Comparison of ENCODE assay signal across 10 cellular contexts in the genomic region with DNA sequence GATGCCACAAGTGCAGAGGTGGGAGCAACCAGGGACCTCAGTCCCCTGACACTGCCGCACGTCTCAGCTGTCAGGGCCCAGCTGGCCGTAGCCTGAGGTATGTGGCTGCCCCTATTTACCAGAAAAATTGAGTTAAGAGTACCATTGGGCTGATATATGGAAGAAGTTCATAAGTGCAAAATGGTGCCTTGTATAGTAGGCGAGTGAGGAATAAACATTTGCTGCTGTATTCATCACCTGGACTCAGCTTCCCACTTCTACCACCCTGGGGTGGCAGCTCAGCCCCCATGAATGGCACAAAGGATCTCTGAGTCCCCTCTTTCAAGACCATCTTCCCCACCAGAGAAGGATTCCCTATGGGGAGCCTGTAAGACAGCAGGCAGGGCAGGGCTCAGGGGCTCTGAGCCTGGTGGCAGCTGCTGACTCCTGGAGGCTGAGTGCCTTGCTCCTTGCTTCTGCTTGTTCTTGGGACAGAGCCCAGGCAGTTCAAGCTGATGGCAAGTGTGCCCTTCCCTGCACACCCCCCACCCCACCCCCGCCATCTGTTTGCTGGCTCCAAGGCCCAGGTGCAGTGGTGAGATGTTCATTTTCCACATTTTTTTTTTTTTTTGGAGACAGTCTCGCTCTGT. TPM values are rescaled to one million over a fixed set of nuclear protein-coding genes. Genes with fewer than 3 reads are reported as not detected.
A peak's percentile ranks its signal among the peaks of the same experiment; 100 is the strongest.
DNase-seq lines count a peak whose midpoint lies in the region; ATAC-seq and TF ChIP-seq lines count a peak whose summit lies in the region.
"Had no signal": no experiment of that assay in that cellular context is flagged by ENCODE, and none has a peak within 500 bp of the region (broad histone marks: within the 10 kb centered on the region; RNA-seq: fewer than 3 reads in every experiment).

No MANE protein-coding gene starts in this region.

- peaks cover 81% of the 10 kb centered on the region for H3K36me3 ChIP-seq in HUES64 (ENCODE audit: insufficient read depth, low read length)

- H3K4me3 Mint-ChIP-seq in activated CD8-positive, alpha-beta T cell treated with anti-CD3 and anti-CD28 coated beads, Interleukin-2, amount 10 ng/mL, durations not matched to agents 7 days and 5 days: no peak overlapping the region
- peak overlapping the region; percentile 89 for H3K4me3 Mint-ChIP-seq in neural crest cell

- no peaks in the 10 kb centered on the region for H3K27me3 Mint-ChIP-seq in activated CD8-positive, alpha-beta T cell treated with anti-CD3 and anti-CD28 coated beads, Interleukin-2, amount 10 ng/mL, durations not matched to agents 7 days and 5 days (ENCODE audit: low read depth)
- peaks cover 6% of the 10 kb centered on the region for H3K27me3 Mint-ChIP-seq in neural crest cell (ENCODE audit: low read depth)

- H3K9ac ChIP-seq in HUES64 (ENCODE audit: low read depth, low read length): no peak overlapping the region

- POLR2A ChIA-PET in activated CD8-positive, alpha-beta T cell treated with anti-CD3 and anti-CD28 coated beads, Interleukin-2, amount 10 ng/mL, durations not matched to agents 7 days and 5 days (lab: Charles Lee): interaction anchor here (1.2 kb wide), 1 partner anchor 63 kb away, joined by 5 read pairs; a partner anchor contains a TSS

- H3K27me3 ChIP-seq in HUES64 (ENCODE audit: insufficient read depth, low read length) (no peaks in the 10 kb centered on the region), dorsolateral prefrontal cortex (no peaks in the 10 kb centered on the region)

- ATAC-seq in activated CD8-positive, alpha-beta T cell treated with anti-CD3 and anti-CD28 coated beads, Interleukin-2, amount 10 ng/mL, durations not matched to agents 7 days and 5 days: no peak

- WGBS in HUES64: 94% methylated on average over 6 of the region's 6 CpGs

- no peaks in the 10 kb centered on the region for H3K9me3 ChIP-seq in HUES64 (ENCODE audit: insufficient read depth, low read depth, low read length)

- H3K9me3 Mint-ChIP-seq in activated CD8-positive, alpha-beta T cell treated with anti-CD3 and anti-CD28 coated beads, Interleukin-2, amount 10 ng/mL, durations not matched to agents 7 days and 5 days (ENCODE audit: insufficient read depth): no peaks in the 10 kb centered on the region
- H3K9me3 Mint-ChIP-seq in neural crest cell: no peaks in the 10 kb centered on the region

- H3K36me3 Mint-ChIP-seq in activated CD8-positive, alpha-beta T cell treated with anti-CD3 and anti-CD28 coated beads, Interleukin-2, amount 10 ng/mL, durations not matched to agents 7 days and 5 days (ENCODE audit: low read depth): peaks cover 69% of the 10 kb centered on the region
- H3K36me3 Mint-ChIP-seq in neural crest cell (ENCODE audit: low read depth): peaks cover 39% of the 10 kb centered on the region

- DNase-seq in NCI-H82 (lab: John Stamatoyannopoulos, UW): peak; percentile 87
- no peak for DNase-seq in NCI-H82 treated with DMSO at 0.1 percent for 48 hours (lab: John Stamatoyannopoulos, UW; ENCODE audit: unreplicated experiment)
- no peak for DNase-seq in activated CD8-positive, alpha-beta T cell treated with anti-CD3 and anti-CD28 coated beads, Interleukin-2, amount 10 ng/mL, durations not matched to agents 7 days and 5 days
- DNase-seq in neural crest cell (ENCODE audit: low read depth, low spot score): no peak
- no peak for DNase-seq in SHP77 treated with DMSO at 0.1 percent for 48 hours (lab: John Stamatoyannopoulos, UW)
- DNase-seq in dorsolateral prefrontal cortex: no peak
- DNase-seq in NOMO-1 (lab: John Stamatoyannopoulos, UW; ENCODE audit: unreplicated experiment in 2 of 2): no peak
- DNase-seq: NCI-H1105; stimulated activated CD4-positive, alpha-beta T cell treated with anti-CD3 and anti-CD28 coated beads, Interleukin-4, amount 100 ng/mL, for 24 hours had no signal

- intact Hi-C loops in dorsolateral prefrontal cortex (cut with DNase I): no loop called here

- peaks cover 15% of the 10 kb centered on the region for H3K4me1 ChIP-seq in HUES64 (ENCODE audit: insufficient read depth, low read length)

- peaks cover 57% of the 10 kb centered on the region for H3K4me1 Mint-ChIP-seq in activated CD8-positive, alpha-beta T cell treated with anti-CD3 and anti-CD28 coated beads, Interleukin-2, amount 10 ng/mL, durations not matched to agents 7 days and 5 days (ENCODE audit: low read depth)
- peaks cover 64% of the 10 kb centered on the region for H3K4me1 Mint-ChIP-seq in neural crest cell

- no peak overlapping the region for H3K4me3 ChIP-seq in HUES64 (ENCODE audit: low read length)
- H3K4me3 ChIP-seq in dorsolateral prefrontal cortex: no peak overlapping the region

- H3K27ac Mint-ChIP-seq in activated CD8-positive, alpha-beta T cell treated with anti-CD3 and anti-CD28 coated beads, Interleukin-2, amount 10 ng/mL, durations not matched to agents 7 days and 5 days: peak overlapping the region; percentile 39
- no peak overlapping the region for H3K27ac Mint-ChIP-seq in neural crest cell (ENCODE audit: unreplicated experiment)

- TF ChIP-seq CTCF in neural crest cell (conservative IDR thresholded peaks at IDR 0.05): no peak
- TF ChIP-seq CTCF in dorsolateral prefrontal cortex (IDR thresholded peaks at IDR 0.05 in 54 of 56, conservative IDR thresholded peaks at IDR 0.05 in 2 of 56; ENCODE audit: low read depth in 1 of 56, partially characterized antibody in 56 of 56): no peak

- H3K27ac ChIP-seq in HUES64 (ENCODE audit: low read depth, low read length) (peak overlapping the region; percentile 90; the same call in 1 of the 2 replicates), dorsolateral prefrontal cortex (peak overlapping the region in 5 of 59 donors; percentile 0 to 23 (median 9))

- CTCF ChIA-PET in activated CD8-positive, alpha-beta T cell treated with anti-CD3 and anti-CD28 coated beads, Interleukin-2, amount 10 ng/mL, durations not matched to agents 7 days and 5 days (lab: Charles Lee): interaction anchor here (1.6 to 5.1 kb wide), 2 partner anchors 15 to 80 kb away, joined by 5 to 17 read pairs; no protein-coding TSS in a partner anchor

RNA-seq across cellular contexts. Expression of a gene that starts 29.0 kb away (rescaled TPM):
- 1.2 TPM for polyA plus RNA-seq in HUES64 (2013, experiment 1 of 2)
- 2.0 TPM for polyA plus RNA-seq in HUES64 (2013, experiment 2 of 2)
- 100 to 1,000 TPM; 124 to 134 TPM for total RNA-seq in activated CD8-positive, alpha-beta T cell treated with anti-CD3 and anti-CD28 coated beads, Interleukin-2, amount 10 ng/mL, durations not matched to agents 7 days and 5 days
- total RNA-seq in neural crest cell (0.98 and 1.3 TPM in 2 replicates), dorsolateral prefrontal cortex (10 to 100 TPM in 114 of 120 experiments, 1 to 10 TPM in 6; 7.6 to 32.7 (median 16.2) TPM)

RNA-seq across cellular contexts. Expression of a gene that starts 47.6 kb away (rescaled TPM):
- 3.3 TPM for polyA plus RNA-seq in HUES64 (2013, experiment 1 of 2)
- 5.5 TPM for polyA plus RNA-seq in HUES64 (2013, experiment 2 of 2)
- 1 to 10 TPM; 3.6 to 5.7 TPM for total RNA-seq in activated CD8-positive, alpha-beta T cell treated with anti-CD3 and anti-CD28 coated beads, Interleukin-2, amount 10 ng/mL, durations not matched to agents 7 days and 5 days
- 5.6 and 7.2 TPM in 2 replicates for total RNA-seq in neural crest cell
- 10 to 100 TPM in 77 of 120 experiments, 1 to 10 TPM in 43; 5.5 to 19.8 (median 11.0) TPM for total RNA-seq in dorsolateral prefrontal cortex
